Comparison of ENCODE assay signal across 2 cellular contexts in genomic region chr2:71800106-71800809, GRCh38.
TF ChIP-seq lines count a peak whose summit lies in the region.

No MANE protein-coding gene starts in this region.

TF ChIP-seq in IMR-90, 13 proteins besides CTCF, POLR2A, EP300 and RAD21:
- no peak for TF ChIP-seq FOS (IDR thresholded peaks at IDR 0.05; ENCODE audit: low read depth, low read length)
- TF ChIP-seq RCOR1 (IDR thresholded peaks at IDR 0.05; ENCODE audit: insufficient replicate concordance, low read length), result no peak
- TF ChIP-seq CEBPB (IDR thresholded peaks at IDR 0.05; ENCODE audit: low read depth, low read length), result no peak
- TF ChIP-seq RFX5 (IDR thresholded peaks at IDR 0.05; ENCODE audit: low read depth, low read length), result no peak
- no peak for TF ChIP-seq MAZ (IDR thresholded peaks at IDR 0.05; ENCODE audit: borderline replicate concordance, low read depth, low read length)
- TF ChIP-seq CHD1 (IDR thresholded peaks at IDR 0.05; ENCODE audit: low read depth, low read length), result no peak
- no peak for TF ChIP-seq MAFK (IDR thresholded peaks at IDR 0.05; ENCODE audit: low read depth, low read length)
- TF ChIP-seq USF2 (IDR thresholded peaks at IDR 0.05; ENCODE audit: low read depth, low read length), result no peak
- no peak for TF ChIP-seq BHLHE40 (IDR thresholded peaks at IDR 0.05; ENCODE audit: low read depth, low read length)
- TF ChIP-seq SMC3 (IDR thresholded peaks at IDR 0.05; ENCODE audit: low read depth, low read length), result no peak
- no peak for TF ChIP-seq MXI1 (IDR thresholded peaks at IDR 0.05; ENCODE audit: borderline replicate concordance, low read depth, low read length)
- no peak for TF ChIP-seq ELK1 (IDR thresholded peaks at IDR 0.05; ENCODE audit: borderline replicate concordance, low read depth, low read length)

TF ChIP-seq in endothelial cell of umbilical vein, 7 proteins besides CTCF, POLR2A, EP300 and RAD21:
- TF ChIP-seq GATA2 (IDR thresholded peaks at IDR 0.05; ENCODE audit: insufficient read depth, insufficient read length, low read depth, low read length) (no peak), MYC (IDR thresholded peaks at IDR 0.05; ENCODE audit: low read depth, low read length) (no peak), POLR2AphosphoS5 (IDR thresholded peaks at IDR 0.05; ENCODE audit: insufficient read depth, low read depth, low read length) (no peak), EZH2 (IDR thresholded peaks at IDR 0.05; ENCODE audit: borderline replicate concordance, low read depth, low read length, severe bottlenecking) (no peak), FOS (IDR thresholded peaks at IDR 0.05; ENCODE audit: borderline replicate concordance, insufficient read depth, low read length) (no peak), MAX (IDR thresholded peaks at IDR 0.05; ENCODE audit: insufficient read depth, insufficient read length) (no peak), JUN (IDR thresholded peaks at IDR 0.05; ENCODE audit: borderline replicate concordance, insufficient read depth, insufficient read length, low read depth) (no peak)
TF ChIP-seq in endothelial cell of umbilical vein: peak in this region for 0.
